ENCODE assay signal across 3 cellular contexts in genomic region chr2:235279965-235280364, GRCh38.
"Had no signal": no experiment of that assay in that cellular context is flagged by ENCODE, and none has a peak within 500 bp of the region (broad histone marks: within the 10 kb centered on the region; RNA-seq: fewer than 3 reads in every experiment).

No MANE protein-coding gene starts in this region.

- ATAC-seq: GM12878 had no signal

- H3K4me3 ChIP-seq: GM12878 had no signal

- DNase-seq: GDM1, GF-D8 had no signal
